In genomic region chr12:49808686-49809368, GRCh38 we compare ENCODE assay signal across 11 cellular contexts. TPM values are rescaled to one million over a fixed set of nuclear protein-coding genes. Genes with fewer than 3 reads are reported as not detected.
DNase-seq lines count a peak whose midpoint lies in the region; ATAC-seq and TF ChIP-seq lines count a peak whose summit lies in the region.
"Had no signal": no experiment of that assay in that cellular context is flagged by ENCODE, and none has a peak within 500 bp of the region (broad histone marks: within the 10 kb centered on the region; RNA-seq: fewer than 3 reads in every experiment).

No MANE protein-coding gene starts in this region.

- ATAC-seq in upper lobe of left lung (ENCODE audit: low FRiP score in 2 of 2) (peak; percentile 75 to 77), HG03354 (IDR thresholded peaks at IDR 0.05; ENCODE audit: poor library complexity, severe bottlenecking, unreplicated experiment) (no peak), GM18909 (IDR thresholded peaks at IDR 0.05; ENCODE audit: poor library complexity, unreplicated experiment) (no peak)

- intact Hi-C loops in activated CD4-positive, alpha-beta memory T cell treated with anti-CD3 and anti-CD28 coated beads for 36 hours (cut with micrococcal nuclease): no loop called here

- TF ChIP-seq EP300 in upper lobe of left lung (IDR thresholded peaks at IDR 0.05): peak in 1 of 4 donors; percentile 21

- WGBS in hepatocyte (ENCODE audit: low lambda C conversion rate, missing lambda C conversion rate): 65% methylated on average over 11 of the region's 14 CpGs
- WGBS in upper lobe of left lung, 2 donors: 76% methylated on average over 8 to 14 of the region's 14 CpGs

- H3K27ac ChIP-seq in hepatocyte (peak overlapping the region; percentile 76), upper lobe of left lung (peak overlapping the region; percentile 62 to 84 (median 66))
- H3K27ac ChIP-seq: epithelial cell of prostate had no signal

- H3K27me3 ChIP-seq in hepatocyte (no peaks in the 10 kb centered on the region), upper lobe of left lung (no peaks in the 10 kb centered on the region)

- H3K4me3 Mint-ChIP-seq in activated CD4-positive, alpha-beta memory T cell treated with anti-CD3 and anti-CD28 coated beads for 36 hours: no peak overlapping the region

- TF ChIP-seq CTCF in hepatocyte (IDR thresholded peaks at IDR 0.05; ENCODE audit: poor library complexity) (no peak), upper lobe of left lung (IDR thresholded peaks at IDR 0.05) (no peak)

- no peak for TF ChIP-seq POLR2A in upper lobe of left lung (IDR thresholded peaks at IDR 0.05)

- peak overlapping the region; percentile 56 for H3K4me2 ChIP-seq in hepatocyte

- H3K9me3 Mint-ChIP-seq in activated CD4-positive, alpha-beta memory T cell treated with anti-CD3 and anti-CD28 coated beads for 36 hours: no peaks in the 10 kb centered on the region

- no peaks in the 10 kb centered on the region for H3K27me3 Mint-ChIP-seq in activated CD4-positive, alpha-beta memory T cell treated with anti-CD3 and anti-CD28 coated beads for 36 hours

- no peak overlapping the region for H3K27ac Mint-ChIP-seq in activated CD4-positive, alpha-beta memory T cell treated with anti-CD3 and anti-CD28 coated beads for 36 hours

- H3K4me1 ChIP-seq in hepatocyte (ENCODE audit: insufficient read depth) (peaks cover 22% of the 10 kb centered on the region), upper lobe of left lung (peaks cover 22 to 36% (median 24%) of the 10 kb centered on the region in 4 donors)

- POLR2A ChIA-PET in activated CD4-positive, alpha-beta memory T cell treated with anti-CD3 and anti-CD28 coated beads for 36 hours (lab: Charles Lee): no interaction called here

- no peaks in the 10 kb centered on the region for H3K36me3 Mint-ChIP-seq in activated CD4-positive, alpha-beta memory T cell treated with anti-CD3 and anti-CD28 coated beads for 36 hours

- no peak overlapping the region for H3K4me3 ChIP-seq in hepatocyte
- H3K4me3 ChIP-seq in upper lobe of left lung: peak overlapping the region in 1 of 4 donors; percentile 13

- H3K79me2 ChIP-seq in hepatocyte: peaks cover 57% of the 10 kb centered on the region

- CTCF ChIA-PET in activated CD4-positive, alpha-beta memory T cell treated with anti-CD3 and anti-CD28 coated beads for 36 hours (lab: Charles Lee): no interaction called here

- H3K4me1 Mint-ChIP-seq in activated CD4-positive, alpha-beta memory T cell treated with anti-CD3 and anti-CD28 coated beads for 36 hours (ENCODE audit: low read depth): no peaks in the 10 kb centered on the region

- DNase-seq in astrocyte of the hippocampus (ENCODE audit: low read depth, low spot score) (peak; percentile 83), hepatocyte (ENCODE audit: low spot score) (no peak), nucleus accumbens (lab: John Stamatoyannopoulos, UW) (peak in 45 of 56 donors; percentile 13 to 77 (median 52)), upper lobe of left lung (no peak)
- no peak for DNase-seq in activated CD4-positive, alpha-beta memory T cell treated with anti-CD3 and anti-CD28 coated beads for 36 hours
- DNase-seq: activated effector memory CD4-positive, alpha-beta T cell treated with Interleukin-2 at 50 U/mL for 16 hours; GF-D8; KG1 had no signal

- H4K20me1 ChIP-seq in hepatocyte (ENCODE audit: insufficient read depth, poor library complexity, severe bottlenecking): peaks cover 11% of the 10 kb centered on the region

- H3K9me2 ChIP-seq in hepatocyte (replicated peaks; ENCODE audit: insufficient read depth): no peaks in the 10 kb centered on the region

- H2AFZ ChIP-seq in hepatocyte: no peak overlapping the region

- no peaks in the 10 kb centered on the region for H3K36me3 ChIP-seq in hepatocyte (replicated peaks; ENCODE audit: insufficient read depth, low read depth)
- H3K36me3 ChIP-seq in upper lobe of left lung: peaks cover 0 to 22% (median 20%) of the 10 kb centered on the region in 4 donors

- H3K9me3 ChIP-seq in hepatocyte (ENCODE audit: low read depth) (no peaks in the 10 kb centered on the region), upper lobe of left lung (no peaks in the 10 kb centered on the region)

RNA-seq across cellular contexts. Expression of gene NCKAP5L, which starts 19.4 kb away (rescaled TPM):
- total RNA-seq in hepatocyte (13.1 and 14.5 TPM in 2 replicates), upper lobe of left lung (10 to 100 TPM; 21.1 to 58.9 (median 30.8) TPM)
- polyA plus RNA-seq in hepatocyte: 26.7 and 32.0 TPM in 2 replicates
- 1 to 10 TPM; 2.9 to 3.0 TPM for total RNA-seq in activated CD4-positive, alpha-beta memory T cell treated with anti-CD3 and anti-CD28 coated beads for 36 hours

RNA-seq across cellular contexts. Expression of gene BCDIN3D, which starts 34.1 kb away (rescaled TPM):
- 4.5 and 5.6 TPM in 2 replicates for total RNA-seq in hepatocyte
- 3.5 and 5.0 TPM in 2 replicates for polyA plus RNA-seq in hepatocyte
- total RNA-seq in upper lobe of left lung: 1 to 10 TPM in 5 of 6 donors, under 1 TPM in 1; 0.44 to 4.9 (median 4.2) TPM
- total RNA-seq in activated CD4-positive, alpha-beta memory T cell treated with anti-CD3 and anti-CD28 coated beads for 36 hours: 1 to 10 TPM; 5.8 to 6.1 TPM

Comparison
In these comparisons a context has a peak if more than half of its experiments do, and no peak if none do; other contexts are left out.
1. DNase-seq: peak in astrocyte of the hippocampus (single experiment) and nucleus accumbens (45 of 56); none in hepatocyte (single experiment), upper lobe of left lung (0 of 2) and activated CD4-positive, alpha-beta memory T cell treated with anti-CD3 and anti-CD28 coated beads for 36 hours (single experiment).
2. ATAC-seq: peak in upper lobe of left lung (2 of 2); none in HG03354 (single experiment) and GM18909 (single experiment).